ENCODE assay signal across 23 cellular contexts in the genomic region with DNA sequence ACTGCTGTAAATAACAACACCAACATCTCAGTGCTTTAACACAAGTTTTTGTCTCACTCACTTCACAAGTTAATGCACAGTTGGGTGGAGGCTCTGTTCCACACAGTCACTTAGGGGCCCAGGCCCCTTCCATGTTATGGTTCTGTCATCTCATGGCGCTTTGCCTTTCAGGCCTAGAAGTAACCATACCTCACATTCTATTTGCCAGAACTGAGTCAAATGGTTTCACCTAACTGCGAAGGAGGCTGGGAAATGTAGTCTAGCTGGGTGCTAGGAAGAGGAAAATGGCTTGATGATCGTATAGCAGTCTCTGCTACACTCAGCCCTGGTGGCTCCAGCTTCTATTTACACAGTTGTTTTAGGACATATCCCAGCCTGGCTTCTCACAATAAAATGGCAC. TPM values are rescaled to one million over a fixed set of nuclear protein-coding genes. Genes with fewer than 3 reads are reported as not detected.
DNase-seq lines count a peak whose midpoint lies in the region; ATAC-seq and TF ChIP-seq lines count a peak whose summit lies in the region.
"Had no signal": no experiment of that assay in that cellular context is flagged by ENCODE, and none has a peak within 500 bp of the region (broad histone marks: within the 10 kb centered on the region; RNA-seq: fewer than 3 reads in every experiment).

No MANE protein-coding gene starts in this region.

- peak overlapping the region in 1 of 2 donors; percentile 5 for H3K27ac Mint-ChIP-seq in stimulated activated naive CD8-positive, alpha-beta T cell treated with anti-CD3 and anti-CD28 coated beads, Interleukin-15, amount 100 ng/mL, for 72 hours
- H3K27ac Mint-ChIP-seq: activated CD4-positive, alpha-beta memory T cell treated with anti-CD3 and anti-CD28 coated beads, Interleukin-2, amount 10 ng/mL, durations not matched to agents 7 days and 5 days had no signal

- no peak for TF ChIP-seq CTCF in epithelial cell of esophagus (IDR thresholded peaks at IDR 0.05; ENCODE audit: insufficient read depth, low read depth, low read length, missing control alignments)

- no peaks in the 10 kb centered on the region for H3K27me3 Mint-ChIP-seq in activated T-cell treated with anti-CD3 and anti-CD28 coated beads, Interleukin-2, amount 50 U/mL, for 4 hours (ENCODE audit: low read depth)
- H3K27me3 Mint-ChIP-seq in stimulated activated naive CD8-positive, alpha-beta T cell treated with anti-CD3 and anti-CD28 coated beads, Interleukin-15, amount 100 ng/mL, for 72 hours: peaks cover 11% of the 10 kb centered on the region

- no peaks in the 10 kb centered on the region for H3K36me3 Mint-ChIP-seq in activated T-cell treated with anti-CD3 and anti-CD28 coated beads, Interleukin-2, amount 50 U/mL, for 4 hours (ENCODE audit: insufficient read depth)
- H3K36me3 Mint-ChIP-seq: CD4-positive, CD25-positive, alpha-beta regulatory T cell had no signal

- no peak for DNase-seq in activated T-cell treated with anti-CD3 and anti-CD28 coated beads, Interleukin-2, amount 50 U/mL, for 4 hours
- no peak for DNase-seq in activated T-cell treated with anti-CD3 and anti-CD28 coated beads, Interleukin-2, amount 50 U/mL, for 1 hour
- DNase-seq in NCI-H774 (lab: John Stamatoyannopoulos, UW) (peak; percentile 36), epithelial cell of esophagus (ENCODE audit: low read depth) (peak; percentile 11), DMS53 (lab: John Stamatoyannopoulos, UW) (no peak)
- no peak for DNase-seq in stimulated activated naive CD8-positive, alpha-beta T cell treated with anti-CD3 and anti-CD28 coated beads, Interleukin-15, amount 100 ng/mL, for 72 hours
- DNase-seq: activated CD4-positive, alpha-beta memory T cell treated with anti-CD3 and anti-CD28 coated beads, Interleukin-2, amount 10 ng/mL, durations not matched to agents 7 days and 5 days; activated effector memory CD4-positive, alpha-beta T cell treated with Interleukin-2 at 50 U/mL for 16 hours; DMS79; dorsolateral prefrontal cortex; erythroblast; foreskin melanocyte; hypothalamus; NCI-H69; PC-3; SHP77 treated with DMSO at 0.1 percent for 48 hours; spleen; stimulated activated CD4-positive, alpha-beta T cell treated with anti-CD3 and anti-CD28 coated beads, Interleukin-4, amount 100 ng/mL, for 4 hours; testis had no signal

- H3K9me3 Mint-ChIP-seq in activated T-cell treated with anti-CD3 and anti-CD28 coated beads, Interleukin-2, amount 50 U/mL, for 4 hours: no peaks in the 10 kb centered on the region
- H3K9me3 Mint-ChIP-seq in stimulated activated naive CD8-positive, alpha-beta T cell treated with anti-CD3 and anti-CD28 coated beads, Interleukin-15, amount 100 ng/mL, for 72 hours: no peaks in the 10 kb centered on the region
- H3K9me3 Mint-ChIP-seq: activated CD4-positive, alpha-beta memory T cell treated with anti-CD3 and anti-CD28 coated beads, Interleukin-2, amount 10 ng/mL, durations not matched to agents 7 days and 5 days; CD4-positive, CD25-positive, alpha-beta regulatory T cell had no signal

- no peak overlapping the region for H3K4me3 ChIP-seq in epithelial cell of esophagus (ENCODE audit: low read length)
- H3K4me3 ChIP-seq: dorsolateral prefrontal cortex, prostate gland, spleen, testis had no signal

- peak; percentile 56 to 62 for ATAC-seq in activated T-cell treated with anti-CD3 and anti-CD28 coated beads, Interleukin-2, amount 50 U/mL, for 4 hours
- ATAC-seq in stimulated activated naive CD8-positive, alpha-beta T cell treated with anti-CD3 and anti-CD28 coated beads, Interleukin-15, amount 100 ng/mL, for 72 hours: peak; percentile 59
- ATAC-seq in HG03039 (IDR thresholded peaks at IDR 0.05; ENCODE audit: unreplicated experiment): no peak
- no peak for ATAC-seq in HG03439 (IDR thresholded peaks at IDR 0.05; ENCODE audit: unreplicated experiment)
- ATAC-seq: PC-3 had no signal

- H3K4me3 Mint-ChIP-seq in activated T-cell treated with anti-CD3 and anti-CD28 coated beads, Interleukin-2, amount 50 U/mL, for 4 hours: no peak overlapping the region
- H3K4me3 Mint-ChIP-seq in stimulated activated naive CD8-positive, alpha-beta T cell treated with anti-CD3 and anti-CD28 coated beads, Interleukin-15, amount 100 ng/mL, for 72 hours: no peak overlapping the region
- H3K4me3 Mint-ChIP-seq: activated CD4-positive, alpha-beta memory T cell treated with anti-CD3 and anti-CD28 coated beads, Interleukin-2, amount 10 ng/mL, durations not matched to agents 7 days and 5 days; CD4-positive, CD25-positive, alpha-beta regulatory T cell had no signal

- peaks cover 4% of the 10 kb centered on the region for H3K4me1 Mint-ChIP-seq in activated T-cell treated with anti-CD3 and anti-CD28 coated beads, Interleukin-2, amount 50 U/mL, for 4 hours (ENCODE audit: low read depth)
- H3K4me1 Mint-ChIP-seq in stimulated activated naive CD8-positive, alpha-beta T cell treated with anti-CD3 and anti-CD28 coated beads, Interleukin-15, amount 100 ng/mL, for 72 hours: peaks cover 13% of the 10 kb centered on the region

RNA-seq across cellular contexts. Expression of a gene that starts 23.1 kb away (rescaled TPM):
- total RNA-seq in activated T-cell treated with anti-CD3 and anti-CD28 coated beads, Interleukin-2, amount 50 U/mL, for 4 hours: 1 to 10 TPM; 3.7 to 4.5 (median 4.1) TPM

Comparison
In these comparisons a context has a peak if more than half of its experiments do, and no peak if none do; other contexts are left out.
1. ATAC-seq: peak in activated T-cell treated with anti-CD3 and anti-CD28 coated beads, Interleukin-2, amount 50 U/mL, for 4 hours (2 of 2) and stimulated activated naive CD8-positive, alpha-beta T cell treated with anti-CD3 and anti-CD28 coated beads, Interleukin-15, amount 100 ng/mL, for 72 hours (single experiment); none in HG03039 (single experiment) and HG03439 (single experiment).
2. DNase-seq: peak in NCI-H774 (single experiment) and epithelial cell of esophagus (single experiment); none in activated T-cell treated with anti-CD3 and anti-CD28 coated beads, Interleukin-2, amount 50 U/mL, for 4 hours (single experiment), activated T-cell treated with anti-CD3 and anti-CD28 coated beads, Interleukin-2, amount 50 U/mL, for 1 hour (single experiment), stimulated activated naive CD8-positive, alpha-beta T cell treated with anti-CD3 and anti-CD28 coated beads, Interleukin-15, amount 100 ng/mL, for 72 hours (0 of 2) and DMS53 (single experiment).